17 cellular contexts compared by ENCODE assay signal in genomic region chr11:61401558-61401957, GRCh38. TPM values are rescaled to one million over a fixed set of nuclear protein-coding genes. Genes with fewer than 3 reads are reported as not detected.
DNase-seq lines count a peak whose midpoint lies in the region; ATAC-seq and TF ChIP-seq lines count a peak whose summit lies in the region.
"Had no signal": no experiment of that assay in that cellular context is flagged by ENCODE, and none has a peak within 500 bp of the region (broad histone marks: within the 10 kb centered on the region; RNA-seq: fewer than 3 reads in every experiment).

No MANE protein-coding gene starts in this region.

- TF ChIP-seq CTCF in natural killer cell (IDR thresholded peaks at IDR 0.05) (no peak), type B pancreatic cell (conservative IDR thresholded peaks at IDR 0.05) (no peak)

- peak overlapping the region; percentile 67 to 72 for H3K27ac Mint-ChIP-seq in natural killer cell
- peak overlapping the region in 1 of 2 donors; percentile 2 for H3K27ac Mint-ChIP-seq in natural killer cell treated with Interleukin-12 subunit alpha and Interleukin-12 subunit beta and Interleukin-15 and Interleukin-18, amount 100 ng/mL, for 72 hours
- H3K27ac Mint-ChIP-seq in type B pancreatic cell = peak overlapping the region; percentile 3

- H3K27me3 ChIP-seq in layer of hippocampus (ENCODE audit: control insufficient read depth, insufficient read depth, low read length) = no peaks in the 10 kb centered on the region
- H3K27me3 ChIP-seq: BLaER1 had no signal

- H3K4me3 Mint-ChIP-seq in natural killer cell (no peak overlapping the region), type B pancreatic cell (no peak overlapping the region)
- no peak overlapping the region for H3K4me3 Mint-ChIP-seq in natural killer cell treated with Interleukin-12 subunit alpha and Interleukin-12 subunit beta and Interleukin-15 and Interleukin-18, amount 100 ng/mL, for 72 hours
- H3K4me3 Mint-ChIP-seq: IgD-negative memory B cell had no signal

- H3K36me3 Mint-ChIP-seq in natural killer cell (peaks cover 9% of the 10 kb centered on the region), type B pancreatic cell (peaks cover 19% of the 10 kb centered on the region)
- peaks cover 13% of the 10 kb centered on the region for H3K36me3 Mint-ChIP-seq in natural killer cell treated with Interleukin-12 subunit alpha and Interleukin-12 subunit beta and Interleukin-15 and Interleukin-18, amount 100 ng/mL, for 72 hours
- H3K36me3 Mint-ChIP-seq: IgD-negative memory B cell had no signal

- H3K4me1 Mint-ChIP-seq in natural killer cell (peaks cover 0 to 14% of the 10 kb centered on the region in 2 donors), type B pancreatic cell (ENCODE audit: unreplicated experiment) (no peaks in the 10 kb centered on the region)
- peaks cover 0 to 11% of the 10 kb centered on the region in 2 donors for H3K4me1 Mint-ChIP-seq in natural killer cell treated with Interleukin-12 subunit alpha and Interleukin-12 subunit beta and Interleukin-15 and Interleukin-18, amount 100 ng/mL, for 72 hours (ENCODE audit: low read depth in 2 of 2)

- intact Hi-C loops in natural killer cell (cut with micrococcal nuclease) = no loop called here

- no peak for ATAC-seq in natural killer cell
- no peak for ATAC-seq in natural killer cell treated with Interleukin-12 subunit alpha and Interleukin-12 subunit beta and Interleukin-15 and Interleukin-18, amount 100 ng/mL, for 72 hours

- H3K27ac ChIP-seq in layer of hippocampus (ENCODE audit: low read depth, low read length) = peak overlapping the region; percentile 15
- H3K27ac ChIP-seq: BLaER1 had no signal

- DNase-seq in natural killer cell = no peak
- DNase-seq in natural killer cell treated with Interleukin-12 subunit alpha and Interleukin-12 subunit beta and Interleukin-15 and Interleukin-18, amount 100 ng/mL, for 72 hours (ENCODE audit: low spot score) = no peak
- DNase-seq in HT-29 (ENCODE audit: low spot score) = peak; percentile 7
- DNase-seq in type B pancreatic cell (ENCODE audit: extremely low spot score, unreplicated experiment) = no peak
- DNase-seq in H4 (ENCODE audit: low spot score) = no peak
- DNase-seq in erythroblast (lab: John Stamatoyannopoulos, UW) = no peak
- DNase-seq in cortex of kidney (lab: John Stamatoyannopoulos, UW) = no peak
- DNase-seq: COR-L47; DMS53; NCI-H2107; NCI-H345; NCI-H526 treated with DMSO at 0.1 percent for 48 hours; NK-92 treated with Interleukin-12 subunit alpha and Interleukin-12 subunit beta, amount 100 ng/mL, for 24 hours; OCI-M1 had no signal

- no peak for TF ChIP-seq POLR2A in erythroblast (IDR thresholded peaks at IDR 0.05; ENCODE audit: low read length)

- no peaks in the 10 kb centered on the region for H3K27me3 Mint-ChIP-seq in natural killer cell (ENCODE audit: low read depth in 2 of 2)
- no peaks in the 10 kb centered on the region for H3K27me3 Mint-ChIP-seq in natural killer cell treated with Interleukin-12 subunit alpha and Interleukin-12 subunit beta and Interleukin-15 and Interleukin-18, amount 100 ng/mL, for 72 hours
- no peaks in the 10 kb centered on the region for H3K27me3 Mint-ChIP-seq in type B pancreatic cell
- H3K27me3 Mint-ChIP-seq: IgD-negative memory B cell had no signal

- H3K9me3 Mint-ChIP-seq in natural killer cell = no peaks in the 10 kb centered on the region
- no peaks in the 10 kb centered on the region for H3K9me3 Mint-ChIP-seq in natural killer cell treated with Interleukin-12 subunit alpha and Interleukin-12 subunit beta and Interleukin-15 and Interleukin-18, amount 100 ng/mL, for 72 hours
- no peaks in the 10 kb centered on the region for H3K9me3 Mint-ChIP-seq in type B pancreatic cell
- H3K9me3 Mint-ChIP-seq: IgD-negative memory B cell had no signal

RNA-seq across cellular contexts. Expression of gene TMEM216, which starts 9.2 kb away (rescaled TPM):
- total RNA-seq in natural killer cell (10 to 100 TPM in 1 of 3 donors, 1 to 10 TPM in 2; 5.1 to 10.7 (median 9.2) TPM), type B pancreatic cell (ENCODE audit: low replicate concordance) (14.8 and 19.9 TPM in 2 replicates)
- 10 to 100 TPM; 17.7 to 18.2 TPM for total RNA-seq in natural killer cell treated with Interleukin-12 subunit alpha and Interleukin-12 subunit beta and Interleukin-15 and Interleukin-18, amount 100 ng/mL, for 72 hours
- 15.1 and 23.4 TPM in 2 replicates for total RNA-seq in HT-29 (2014; rRNA removed; shearing (Covaris generic))
- total RNA-seq in H4 (2014; rRNA removed; shearing (Covaris generic)) = 0.08 TPM in 1 of 2 replicates, not detected in the other

RNA-seq across cellular contexts. Expression of gene CPSF7, which starts 28.2 kb away (rescaled TPM):
- total RNA-seq in natural killer cell = 100 to 1,000 TPM in 2 of 3 donors, 10 to 100 TPM in 1; 99.5 to 120 (median 104) TPM
- total RNA-seq in natural killer cell treated with Interleukin-12 subunit alpha and Interleukin-12 subunit beta and Interleukin-15 and Interleukin-18, amount 100 ng/mL, for 72 hours = 100 to 1,000 TPM; 101 to 132 TPM
- 34.8 and 51.2 TPM in 2 replicates for total RNA-seq in HT-29 (2014; rRNA removed; shearing (Covaris generic))
- 86.9 and 129 TPM in 2 replicates for total RNA-seq in type B pancreatic cell (ENCODE audit: low replicate concordance)
- 21.0 and 31.8 TPM in 2 replicates for total RNA-seq in H4 (2014; rRNA removed; shearing (Covaris generic))

RNA-seq across cellular contexts. Expression of gene SDHAF2, which starts 28.4 kb away (rescaled TPM):
- total RNA-seq in natural killer cell (10 to 100 TPM; 40.2 to 50.4 (median 40.8) TPM), type B pancreatic cell (ENCODE audit: low replicate concordance) (41.7 and 49.8 TPM in 2 replicates)
- total RNA-seq in natural killer cell treated with Interleukin-12 subunit alpha and Interleukin-12 subunit beta and Interleukin-15 and Interleukin-18, amount 100 ng/mL, for 72 hours = 10 to 100 TPM; 63.3 to 69.0 TPM
- 58.3 and 64.9 TPM in 2 replicates for total RNA-seq in HT-29 (2014; rRNA removed; shearing (Covaris generic))
- 56.5 and 67.8 TPM in 2 replicates for total RNA-seq in H4 (2014; rRNA removed; shearing (Covaris generic))

RNA-seq across cellular contexts. Expression of gene TMEM138, which starts 39.4 kb away (rescaled TPM):
- total RNA-seq in natural killer cell = 10 to 100 TPM; 63.8 to 75.9 (median 66.5) TPM
- 100 to 1,000 TPM in 1 of 2 donors, 10 to 100 TPM in 1; 56.1 to 107 TPM for total RNA-seq in natural killer cell treated with Interleukin-12 subunit alpha and Interleukin-12 subunit beta and Interleukin-15 and Interleukin-18, amount 100 ng/mL, for 72 hours
- 18.4 and 27.8 TPM in 2 replicates for total RNA-seq in HT-29 (2014; rRNA removed; shearing (Covaris generic))
- total RNA-seq in type B pancreatic cell (ENCODE audit: low replicate concordance) = 35.3 and 54.5 TPM in 2 replicates
- 48.5 and 62.5 TPM in 2 replicates for total RNA-seq in H4 (2014; rRNA removed; shearing (Covaris generic))

RNA-seq across cellular contexts. Expression of gene CYB561A3, which starts 39.9 kb away (rescaled TPM):
- total RNA-seq in natural killer cell = 10 to 100 TPM; 24.6 to 33.5 (median 30.2) TPM
- 100 to 1,000 TPM in 1 of 2 donors, 10 to 100 TPM in 1; 33.0 to 112 TPM for total RNA-seq in natural killer cell treated with Interleukin-12 subunit alpha and Interleukin-12 subunit beta and Interleukin-15 and Interleukin-18, amount 100 ng/mL, for 72 hours
- total RNA-seq in HT-29 (2014; rRNA removed; shearing (Covaris generic)) = 70.5 and 80.2 TPM in 2 replicates
- total RNA-seq in type B pancreatic cell (ENCODE audit: low replicate concordance) = 34.9 and 35.0 TPM in 2 replicates
- 29.0 and 41.8 TPM in 2 replicates for total RNA-seq in H4 (2014; rRNA removed; shearing (Covaris generic))
